ENCODE assay signal across 25 cellular contexts in the genomic region with DNA sequence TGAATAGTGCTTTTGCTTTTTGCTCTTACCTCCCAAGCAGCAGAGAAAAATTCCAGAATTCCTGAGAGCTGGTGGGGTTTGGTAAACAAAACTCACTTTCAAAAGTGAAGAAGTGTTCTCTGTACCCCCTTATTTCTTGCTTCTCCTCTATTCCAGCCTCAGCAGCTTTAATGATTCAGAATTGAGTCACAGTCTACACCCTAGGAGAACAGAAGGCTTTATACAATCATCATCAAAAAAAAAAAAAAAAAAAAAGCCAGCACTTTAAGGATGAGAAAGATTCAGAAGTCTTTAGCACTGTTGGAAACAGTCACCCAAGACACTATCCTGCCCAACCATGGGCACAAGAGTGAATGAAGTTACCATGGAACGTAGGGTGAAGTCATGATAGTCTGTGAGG.
"Had no signal": no experiment of that assay in that cellular context is flagged by ENCODE, and none has a peak within 500 bp of the region (broad histone marks: within the 10 kb centered on the region; RNA-seq: fewer than 3 reads in every experiment).

No MANE protein-coding gene starts in this region.

- H3K27ac ChIP-seq: VCaP had no signal

- DNase-seq: activated CD4-positive, alpha-beta memory T cell treated with anti-CD3 and anti-CD28 coated beads, Interleukin-2, amount 10 ng/mL, durations not matched to agents 7 days and 5 days; activated CD4-positive, alpha-beta T cell treated with anti-CD3 and anti-CD28 coated beads, Interleukin-2, amount 10 ng/mL, durations not matched to agents 7 days and 5 days; activated CD4-positive, CD25-positive, alpha-beta regulatory T cell; activated gamma-delta T cell; activated naive CD4-positive, alpha-beta T cell treated with anti-CD3 and anti-CD28 coated beads for 36 hours; activated T-cell treated with anti-CD3 and anti-CD28 coated beads for 4 hours; activated T-cell treated with anti-CD3 and anti-CD28 coated beads, Interleukin-2, amount 50 U/mL, for 48 hours; central memory CD4-positive, alpha-beta T cell; Karpas-422; MM.1S; NCI-H1105; NCI-H1436; NCI-H1694 treated with DMSO at 0.1 percent for 48 hours; NCI-H2029 treated with DMSO at 0.1 percent for 48 hours; NCI-H345; NCI-H510A; NCI-H69; NK-92 treated with Interleukin-12 subunit alpha and Interleukin-12 subunit beta, amount 100 ng/mL, for 24 hours; OCI-M1; SHP77 treated with DMSO at 0.1 percent for 48 hours; T-helper 17 cell; T-helper 9 cell had no signal

- ATAC-seq: activated T-helper 17 cell treated with anti-CD3 and anti-CD28 coated beads, Interleukin-2, amount 50 U/mL, for 72 hours; Panc1; T-helper 17 cell had no signal
